ENCODE assay signal across 20 cellular contexts in the genomic region with DNA sequence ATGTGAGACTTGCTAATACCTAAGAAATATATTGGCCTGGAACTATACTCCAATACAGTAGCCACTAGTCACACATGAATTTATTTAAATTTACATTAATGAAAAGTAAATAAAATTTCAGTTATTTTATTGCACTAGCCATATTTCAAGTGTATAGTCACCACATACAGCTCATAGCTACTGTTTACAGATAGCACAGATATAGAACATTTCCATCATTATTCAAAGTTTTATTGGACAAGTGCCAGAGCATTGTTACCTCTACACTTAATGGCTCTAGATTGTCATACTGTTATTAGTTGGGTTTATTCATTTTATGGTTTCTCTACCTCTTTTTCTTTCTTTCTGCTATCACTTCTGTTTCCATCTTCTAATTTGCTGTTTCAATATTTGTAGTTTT.
DNase-seq lines count a peak whose midpoint lies in the region; ATAC-seq, FAIRE-seq and TF ChIP-seq lines count a peak whose summit lies in the region.
"Had no signal": no experiment of that assay in that cellular context is flagged by ENCODE, and none has a peak within 500 bp of the region (broad histone marks: within the 10 kb centered on the region; RNA-seq: fewer than 3 reads in every experiment).

No MANE protein-coding gene starts in this region.

- no peak overlapping the region for H3K4me3 ChIP-seq in K562
- H3K4me3 ChIP-seq: gastroesophageal sphincter, thoracic aorta had no signal

- H3K27me3 ChIP-seq in K562 (ENCODE audit: control insufficient read depth in 2 of 2, insufficient read depth in 2 of 2, low read length in 2 of 2) = no peaks in the 10 kb centered on the region
- H3K27me3 ChIP-seq: brain microvascular endothelial cell, gastroesophageal sphincter had no signal

- FAIRE-seq in K562 (lab: Jason Lieb, UNC) = no peak
- FAIRE-seq: H1, HTR-8/SVneo had no signal

- TF ChIP-seq EP300 in K562 (IDR thresholded peaks at IDR 0.05; ENCODE audit: low read length) = no peak

- H3K4me2 ChIP-seq in K562 (ENCODE audit: insufficient read depth, low read length) = no peak overlapping the region

- no peaks in the 10 kb centered on the region for H3K9me3 ChIP-seq in K562 (replicated peaks; ENCODE audit: control insufficient read depth, insufficient read depth, low read depth, low read length)
- H3K9me3 ChIP-seq: gastroesophageal sphincter, thoracic aorta had no signal

- no TSS peak for BruUV-seq in K562 (replicated peaks; lab: Mats Ljungman, UMichigan)

- no peak for ATAC-seq in K562
- ATAC-seq in GM19452 (IDR thresholded peaks at IDR 0.05; ENCODE audit: unreplicated experiment) = no peak
- ATAC-seq in GM21515 (IDR thresholded peaks at IDR 0.05; ENCODE audit: unreplicated experiment) = no peak
- ATAC-seq: CD8-positive, alpha-beta T cell; gastroesophageal sphincter; left lobe of liver had no signal

- DNase-seq in EH (ENCODE audit: low read depth) = peak; percentile 54
- DNase-seq in NCI-H146 (lab: John Stamatoyannopoulos, UW) = peak; percentile 48
- no peak for DNase-seq in K562 (ENCODE audit: extremely low read depth in 1 of 4, low spot score in 3 of 4)
- peak; percentile 2 for DNase-seq in kidney glomerular epithelial cell (lab: John Stamatoyannopoulos, UW)
- DNase-seq in NCI-H187 treated with DMSO at 0.1 percent for 48 hours (lab: John Stamatoyannopoulos, UW) = no peak
- no peak for DNase-seq in GM19238 (ENCODE audit: insufficient read length, low spot score)
- DNase-seq: activated naive CD8-positive, alpha-beta T cell treated with anti-CD3 and anti-CD28 coated beads for 36 hours; brain microvascular endothelial cell; CD8-positive, alpha-beta T cell; cortex of kidney; DND-41; NCI-H1417 treated with DMSO at 0.1 percent for 48 hours; NCI-H2171 treated with DMSO at 0.1 percent for 48 hours had no signal

- no peak for TF ChIP-seq RAD21 in K562 (CRISPR knock-in tag; conservative IDR thresholded peaks at IDR 0.05 in 1 of 2, IDR thresholded peaks at IDR 0.05 in 1 of 2)

- no peaks in the 10 kb centered on the region for H4K20me1 ChIP-seq in K562 (replicated peaks; ENCODE audit: control insufficient read depth, insufficient read depth, low read length)

- no peak overlapping the region for H3K27ac ChIP-seq in K562 (ENCODE audit: extremely low read depth, low read depth, low read length)
- H3K27ac ChIP-seq: brain microvascular endothelial cell, gastroesophageal sphincter, thoracic aorta had no signal

- H3K4me1 ChIP-seq in K562 (replicated peaks in 1 of 2; ENCODE audit: control insufficient read depth in 2 of 2, insufficient read depth in 2 of 2, low read length in 2 of 2) = no peaks in the 10 kb centered on the region

- H3K36me3 ChIP-seq in K562 (ENCODE audit: control insufficient read depth, insufficient read depth, low read length) = peaks cover 28% of the 10 kb centered on the region; the same call in 2 of the 3 replicates

- POLR2A ChIA-PET in K562 (lab: Yijun Ruan, JAX) = interaction anchor here (0.7 to 1.1 kb wide), 2 partner anchors 37 to 1057 kb away, joined by 3 read pairs; no protein-coding TSS in a partner anchor

- no peak overlapping the region for H3K9ac ChIP-seq in K562 (ENCODE audit: insufficient read depth in 1 of 2, low read depth in 2 of 2, low read length in 2 of 2)

- CTCF ChIA-PET in K562 (lab: Yijun Ruan, JAX; ENCODE audit: low intra/inter-chr PET ratio) = no interaction called here

- intact Hi-C loops in K562 (cut with micrococcal nuclease) = loop anchor here (10.0 kb wide), 1 partner anchor 115 kb away; no protein-coding TSS in a partner anchor

- TF ChIP-seq POLR2A in K562 (conservative IDR thresholded peaks at IDR 0.05) = no peak

- H3K9me1 ChIP-seq in K562 (ENCODE audit: control insufficient read depth, insufficient read depth, low read length) = no peaks in the 10 kb centered on the region

- in situ Hi-C loops in K562 (cut with MboI) = no loop called here

- TF ChIP-seq CTCF in K562 (IDR thresholded peaks at IDR 0.05 in 2 of 3, conservative IDR thresholded peaks at IDR 0.05 in 1 of 3; ENCODE audit: insufficient read depth in 2 of 3, low read depth in 1 of 3, low read length in 3 of 3) = no peak

- no peaks in the 10 kb centered on the region for H3K79me2 ChIP-seq in K562 (ENCODE audit: control insufficient read depth, insufficient read depth, low read length)

- no peak overlapping the region for H2AFZ ChIP-seq in K562 (ENCODE audit: low read depth, low read length)

TF ChIP-seq in K562, 482 proteins besides CTCF, POLR2A, EP300 and RAD21:
- TF ChIP-seq NFIC (IDR thresholded peaks at IDR 0.05) (0 out of 2 replicates have a peak, but pooled peaks have one; percentile 16), ZNF511 (CRISPR knock-in tag; IDR thresholded peaks at IDR 0.05) (no peak)
TF ChIP-seq in K562: peak in this region for 1.

Comparison
In these comparisons a context has a peak if more than half of its experiments do, and no peak if none do; other contexts are left out.
1. DNase-seq: peak in EH (single experiment), NCI-H146 (single experiment) and kidney glomerular epithelial cell (single experiment); none in K562 (0 of 4), NCI-H187 treated with DMSO at 0.1 percent for 48 hours (single experiment) and GM19238 (single experiment).